ENCODE assay signal across 1 cellular context in the genomic region with DNA sequence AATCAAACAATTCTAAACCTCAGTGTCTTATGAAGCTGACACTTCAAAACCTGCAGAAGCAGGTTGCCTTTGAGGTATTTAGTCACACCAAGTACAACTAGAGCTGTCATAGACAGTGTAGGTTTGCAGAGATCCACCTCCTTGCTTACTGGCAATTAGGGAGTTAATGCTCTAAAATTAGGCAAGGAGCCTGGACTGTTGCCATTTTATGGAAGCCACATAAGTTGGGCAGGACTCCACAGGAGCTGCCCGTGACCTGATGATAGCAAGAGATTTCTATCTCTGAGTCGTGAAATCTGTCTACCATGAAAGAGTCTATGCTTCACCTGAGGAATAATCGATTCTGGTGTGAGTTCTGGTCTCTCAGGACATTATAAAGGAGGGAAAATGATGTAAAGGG.
A peak's percentile ranks its signal among the peaks of the same experiment; 100 is the strongest.
TF ChIP-seq lines count a peak whose summit lies in the region.

No MANE protein-coding gene starts in this region.

TF ChIP-seq in HCT116, 20 proteins besides CTCF, POLR2A, EP300 and RAD21:
- TF ChIP-seq CEBPB (IDR thresholded peaks at IDR 0.05; ENCODE audit: low read depth), result 0 out of 2 replicates have a peak, but pooled peaks have one; percentile 18
- 0 out of 2 replicates have a peak, but pooled peaks have one; percentile 6 for TF ChIP-seq POLR2AphosphoS5 (IDR thresholded peaks at IDR 0.05; ENCODE audit: low read depth, low read length)
- TF ChIP-seq, protein P1, sequence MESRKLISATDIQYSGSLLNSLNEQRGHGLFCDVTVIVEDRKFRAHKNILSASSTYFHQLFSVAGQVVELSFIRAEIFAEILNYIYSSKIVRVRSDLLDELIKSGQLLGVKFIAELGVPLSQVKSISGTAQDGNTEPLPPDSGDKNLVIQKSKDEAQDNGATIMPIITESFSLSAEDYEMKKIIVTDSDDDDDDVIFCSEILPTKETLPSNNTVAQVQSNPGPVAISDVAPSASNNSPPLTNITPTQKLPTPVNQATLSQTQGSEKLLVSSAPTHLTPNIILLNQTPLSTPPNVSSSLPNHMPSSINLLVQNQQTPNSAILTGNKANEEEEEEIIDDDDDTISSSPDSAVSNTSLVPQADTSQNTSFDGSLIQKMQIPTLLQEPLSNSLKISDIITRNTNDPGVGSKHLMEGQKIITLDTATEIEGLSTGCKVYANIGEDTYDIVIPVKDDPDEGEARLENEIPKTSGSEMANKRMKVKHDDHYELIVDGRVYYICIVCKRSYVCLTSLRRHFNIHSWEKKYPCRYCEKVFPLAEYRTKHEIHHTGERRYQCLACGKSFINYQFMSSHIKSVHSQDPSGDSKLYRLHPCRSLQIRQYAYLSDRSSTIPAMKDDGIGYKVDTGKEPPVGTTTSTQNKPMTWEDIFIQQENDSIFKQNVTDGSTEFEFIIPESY (IDR thresholded peaks at IDR 0.05; ENCODE audit: extremely low read depth, insufficient replicate concordance, low read length), result no peak
